Comparison of ENCODE assay signal across 27 cellular contexts in genomic region chr16:86414991-86415740, GRCh38.
DNase-seq lines count a peak whose midpoint lies in the region; ATAC-seq and TF ChIP-seq lines count a peak whose summit lies in the region.
"Had no signal": no experiment of that assay in that cellular context is flagged by ENCODE, and none has a peak within 500 bp of the region (broad histone marks: within the 10 kb centered on the region; RNA-seq: fewer than 3 reads in every experiment).

No MANE protein-coding gene starts in this region.

- no peak overlapping the region for H3K9ac ChIP-seq in parathyroid adenoma

- H3K4me3 ChIP-seq in right cardiac atrium (ENCODE audit: low read length) (no peak overlapping the region), parathyroid adenoma (ENCODE audit: low read depth, low read length) (no peak overlapping the region), uterus (no peak overlapping the region)
- H3K4me3 ChIP-seq: A549, PC-9, prostate gland, skin epidermis had no signal

- TF ChIP-seq POLR2A in uterus (IDR thresholded peaks at IDR 0.05): no peak

- TF ChIP-seq CTCF in parathyroid adenoma (IDR thresholded peaks at IDR 0.05) (no peak), uterus (IDR thresholded peaks at IDR 0.05) (no peak), GM20000 (IDR thresholded peaks at IDR 0.05; ENCODE audit: extremely low read depth, missing control alignments) (no peak)

- H3K4me2 ChIP-seq in parathyroid adenoma (ENCODE audit: low read length): no peak overlapping the region
- H3K4me2 ChIP-seq: A549, PC-9 had no signal

- H3K27me3 ChIP-seq in right cardiac atrium (ENCODE audit: control insufficient read depth, insufficient read depth) (no peaks in the 10 kb centered on the region), parathyroid adenoma (ENCODE audit: control insufficient read depth, insufficient read depth, low read length) (no peaks in the 10 kb centered on the region), uterus (peaks cover 0 to 5% of the 10 kb centered on the region in 2 donors)

- H3K27ac ChIP-seq in right cardiac atrium (ENCODE audit: low read length) (peak overlapping the region; percentile 17), parathyroid adenoma (peak overlapping the region; percentile 37), uterus (peak overlapping the region; percentile 44 to 48)
- H3K27ac ChIP-seq: A549, PC-9, prostate gland, skin epidermis had no signal

- DNase-seq in right cardiac atrium (no peak), Right ventricle myocardium inferior (ENCODE audit: missing footprints) (no peak), glomerular endothelial cell (ENCODE audit: extremely low read depth, low read depth, low spot score) (peak; percentile 71), uterus (peak in 1 of 2 donors; percentile 60), T1000 (lab: John Stamatoyannopoulos, UW) (no peak), GM20000 (ENCODE audit: low spot score) (no peak)
- no peak for DNase-seq in activated CD8-positive, alpha-beta memory T cell treated with anti-CD3 and anti-CD28 coated beads for 24 hours
- DNase-seq: activated CD4-positive, alpha-beta memory T cell treated with anti-CD3 and anti-CD28 coated beads for 36 hours; activated CD4-positive, CD25-positive, alpha-beta regulatory T cell treated with anti-CD3 and anti-CD28 coated beads, Interleukin-2, amount 50 U/mL, for 72 hours; activated CD8-positive, alpha-beta memory T cell treated with anti-CD3 and anti-CD28 coated beads, Interleukin-2, amount 50 U/mL, for 4 hours; activated naive CD4-positive, alpha-beta T cell treated with Interleukin-2 at 50 U/mL for 16 hours; CD4-positive, CD25-positive, alpha-beta regulatory T cell; cerebellar nuclear complex; DMS 273 treated with DMSO at 0.1 percent for 48 hours; EL; GOT3; kidney glomerular epithelial cell; mesendoderm; NCI-H146; PC-9; substantia nigra had no signal

- no peaks in the 10 kb centered on the region for H3K79me2 ChIP-seq in parathyroid adenoma

- H3K9me3 ChIP-seq in right cardiac atrium (ENCODE audit: control insufficient read depth, low read length) (peaks cover 4% of the 10 kb centered on the region), parathyroid adenoma (ENCODE audit: control insufficient read depth, low read length) (no peaks in the 10 kb centered on the region), uterus (no peaks in the 10 kb centered on the region)
- H3K9me3 ChIP-seq: prostate gland had no signal

- H2AFZ ChIP-seq in parathyroid adenoma: no peak overlapping the region
- H2AFZ ChIP-seq: PC-9 had no signal

- ATAC-seq in right cardiac atrium: peak in 1 of 2 donors; percentile 62
- ATAC-seq in Right ventricle myocardium inferior: no peak
- ATAC-seq: A549; SK-N-SH treated with all-trans-retinoic acid at 6 μM for 48 hours; stimulated activated memory B cell treated with anti-CD40 and anti-IgM and Interleukin-4, amounts not matched to agents 10 μg/mL and 1 μg/mL and 100 μg/mL, for 72 hours had no signal

- WGBS in right cardiac atrium: 43% methylated on average over 9 of the region's 9 CpGs

- H3K36me3 ChIP-seq in parathyroid adenoma (ENCODE audit: control insufficient read depth, insufficient read depth, low read length) (no peaks in the 10 kb centered on the region), uterus (no peaks in the 10 kb centered on the region)
- H3K36me3 ChIP-seq: prostate gland had no signal

- intact Hi-C loops in right cardiac atrium (cut with DNase I): no loop called here
- intact Hi-C loops in Right ventricle myocardium inferior (cut with DNase I): no loop called here
- intact Hi-C loops in uterus (cut with DNase I; ENCODE audit: low total_unique reads): no loop called here

- H3K4me1 ChIP-seq in right cardiac atrium (ENCODE audit: control insufficient read depth, insufficient read depth, low read length) (no peaks in the 10 kb centered on the region), parathyroid adenoma (no peaks in the 10 kb centered on the region), uterus (no peaks in the 10 kb centered on the region)
- H3K4me1 ChIP-seq: A549, prostate gland had no signal
